Comparison of ENCODE assay signal across 19 cellular contexts in genomic region chr17:46883871-46884270, GRCh38. TPM values are rescaled to one million over a fixed set of nuclear protein-coding genes. Genes with fewer than 3 reads are reported as not detected.
A peak's percentile ranks its signal among the peaks of the same experiment; 100 is the strongest.
DNase-seq lines count a peak whose midpoint lies in the region; ATAC-seq, FAIRE-seq and TF ChIP-seq lines count a peak whose summit lies in the region.
"Had no signal": no experiment of that assay in that cellular context is flagged by ENCODE, and none has a peak within 500 bp of the region (broad histone marks: within the 10 kb centered on the region; RNA-seq: fewer than 3 reads in every experiment).

No MANE protein-coding gene starts in this region.

- H3K79me2 ChIP-seq in H1 (ENCODE audit: control insufficient read depth in 1 of 2, insufficient read depth in 2 of 2, low read length in 2 of 2) (no peaks in the 10 kb centered on the region), neural cell (replicated peaks; ENCODE audit: insufficient read depth, low read length) (no peaks in the 10 kb centered on the region)

- no peak overlapping the region for H3K14ac ChIP-seq in H1 (ENCODE audit: insufficient read length)

- peaks cover 9% of the 10 kb centered on the region for H3K27me3 Mint-ChIP-seq in activated naive CD8-positive, alpha-beta T cell treated with anti-CD3 and anti-CD28 coated beads for 36 hours
- peaks cover 4 to 10% of the 10 kb centered on the region in 2 donors for H3K27me3 Mint-ChIP-seq in T-cell

- no peak overlapping the region for H3K4me2 ChIP-seq in H1 (ENCODE audit: insufficient read depth in 1 of 2, low read depth in 2 of 2, low read length in 2 of 2)
- H3K4me2 ChIP-seq in neural cell (ENCODE audit: low read length), result no peak overlapping the region

- no peak overlapping the region for H3K18ac ChIP-seq in H1 (ENCODE audit: extremely low read depth, low read length)

- no peak overlapping the region for H3K4me3 Mint-ChIP-seq in activated naive CD8-positive, alpha-beta T cell treated with anti-CD3 and anti-CD28 coated beads for 36 hours
- H3K4me3 Mint-ChIP-seq in T-cell, result no peak overlapping the region
- H3K4me3 Mint-ChIP-seq: CD4-positive, alpha-beta memory T cell had no signal

- no peaks in the 10 kb centered on the region for H3K23me2 ChIP-seq in H1 (ENCODE audit: low read depth, low read length)

- H3K9me3 ChIP-seq in H1 (ENCODE audit: insufficient read depth in 2 of 2, low read depth in 1 of 2, low read length in 1 of 2) (no peaks in the 10 kb centered on the region), neural cell (ENCODE audit: low read length) (no peaks in the 10 kb centered on the region)
- H3K9me3 ChIP-seq: BE2C had no signal

- TF ChIP-seq EP300 in H1 (IDR thresholded peaks at IDR 0.05; ENCODE audit: borderline replicate concordance in 1 of 2, low read depth in 2 of 2, low read length in 2 of 2) (no peak), neural cell (conservative IDR thresholded peaks at IDR 0.05; ENCODE audit: poor library complexity, severe bottlenecking) (no peak)

- ATAC-seq in HG03139 (IDR thresholded peaks at IDR 0.05; ENCODE audit: unreplicated experiment), result no peak
- no peak for ATAC-seq in T-cell (replicated peaks in 1 of 4)
- ATAC-seq: GM12878, HCT116 had no signal

- no peak overlapping the region for H2BK5ac ChIP-seq in H1 (ENCODE audit: low read depth, low read length)

- no peak overlapping the region for H2BK15ac ChIP-seq in H1 (ENCODE audit: low read length)

- no peaks in the 10 kb centered on the region for H3K4me1 Mint-ChIP-seq in activated naive CD8-positive, alpha-beta T cell treated with anti-CD3 and anti-CD28 coated beads for 36 hours
- no peaks in the 10 kb centered on the region for H3K4me1 Mint-ChIP-seq in T-cell
- H3K4me1 Mint-ChIP-seq: CD4-positive, alpha-beta memory T cell had no signal

- CTCF ChIA-PET in H1 (lab: Charles Lee; ENCODE audit: partially characterized antibody), result interaction anchor here (0.7 to 4.3 kb wide), 4 partner anchors 8 to 39 kb away, joined by 3 to 41 read pairs (median 3); no protein-coding TSS in a partner anchor
- CTCF ChIA-PET in T-cell (lab: Charles Lee), result no interaction called here

- no peak overlapping the region for H3K56ac ChIP-seq in H1 (replicated peaks; ENCODE audit: insufficient read length, low read depth, low read length)

- H4K8ac ChIP-seq in H1 (ENCODE audit: extremely low read depth, insufficient read depth, low read length), result peak overlapping the region; percentile 18; the same call in 1 of the 2 replicates

- no peak for TF ChIP-seq RAD21 in H1 (IDR thresholded peaks at IDR 0.05 in 1 of 2, conservative IDR thresholded peaks at IDR 0.05 in 1 of 2; ENCODE audit: low read depth in 2 of 2, low read length in 2 of 2)
- no peak for TF ChIP-seq RAD21 in neural cell (conservative IDR thresholded peaks at IDR 0.05)

- H3K36me3 ChIP-seq in H1 (ENCODE audit: control insufficient read depth in 2 of 4, insufficient read depth in 4 of 4, low read length in 3 of 4) (no peaks in the 10 kb centered on the region), neural cell (ENCODE audit: insufficient read depth, low read length) (no peaks in the 10 kb centered on the region)
- H3K36me3 ChIP-seq: BE2C had no signal

- no peak overlapping the region for H2AFZ ChIP-seq in H1 (ENCODE audit: low read length)
- no peak overlapping the region for H2AFZ ChIP-seq in neural cell (ENCODE audit: low read depth, low read length)

- no peak for TF ChIP-seq POLR2A in H1 (IDR thresholded peaks at IDR 0.05; ENCODE audit: control extremely low read depth in 1 of 2, low read depth in 2 of 2, low read length in 2 of 2)

- no peak overlapping the region for H3K4ac ChIP-seq in H1 (replicated peaks; ENCODE audit: insufficient read length, low read depth, low read length)

- no peak for FAIRE-seq in H1 (lab: Jason Lieb, UNC)
- FAIRE-seq: GM12878, GM18507, H54 had no signal

- H2BK120ac ChIP-seq in H1 (replicated peaks; ENCODE audit: low read depth, low read length), result no peak overlapping the region

- H4K20me1 ChIP-seq in H1 (replicated peaks in 1 of 2; ENCODE audit: control insufficient read depth in 1 of 2, insufficient read depth in 2 of 2, low read length in 2 of 2) (no peaks in the 10 kb centered on the region), neural cell (ENCODE audit: insufficient read depth) (no peaks in the 10 kb centered on the region)

- peak; percentile 39 for DNase-seq in NCI-H82 (lab: John Stamatoyannopoulos, UW)
- DNase-seq in NCI-H82 treated with DMSO at 0.1 percent for 48 hours (lab: John Stamatoyannopoulos, UW; ENCODE audit: unreplicated experiment), result no peak
- no peak for DNase-seq in H1 (ENCODE audit: low read depth in 1 of 2, low spot score in 2 of 2)
- DNase-seq in retina, result peak; percentile 30
- DNase-seq in activated naive CD8-positive, alpha-beta T cell treated with anti-CD3 and anti-CD28 coated beads for 36 hours, result no peak
- no peak for DNase-seq in T-cell
- DNase-seq: ACHN; BE2C; CD4-positive, alpha-beta memory T cell; DMS79 had no signal

- H4K91ac ChIP-seq in H1 (replicated peaks; ENCODE audit: insufficient read length, low read length), result no peak overlapping the region

- H3K36me3 Mint-ChIP-seq in activated naive CD8-positive, alpha-beta T cell treated with anti-CD3 and anti-CD28 coated beads for 36 hours, result no peaks in the 10 kb centered on the region
- H3K36me3 Mint-ChIP-seq in T-cell, result no peaks in the 10 kb centered on the region
- H3K36me3 Mint-ChIP-seq: CD4-positive, alpha-beta memory T cell had no signal

- H3F3A ChIP-seq in neural cell (ENCODE audit: insufficient read depth, low read length, poor library complexity, severe bottlenecking), result no peaks in the 10 kb centered on the region

- POLR2A ChIA-PET in H1 (lab: Charles Lee; ENCODE audit: partially characterized antibody) (no interaction called here), T-cell (lab: Charles Lee) (no interaction called here)

- TF ChIP-seq CTCF in H1 (IDR thresholded peaks at IDR 0.05; ENCODE audit: control extremely low read depth in 1 of 3, insufficient read depth in 1 of 3, low read depth in 1 of 3, low read length in 3 of 3) (no peak), neural cell (IDR thresholded peaks at IDR 0.05; ENCODE audit: poor library complexity, severe bottlenecking) (no peak)

- no peaks in the 10 kb centered on the region for H3K9me2 ChIP-seq in neural cell (ENCODE audit: insufficient read depth, low read length)

- no peak overlapping the region for H3K27ac ChIP-seq in H1 (ENCODE audit: low read depth, low read length)
- H3K27ac ChIP-seq in neural cell (ENCODE audit: low read length), result peak overlapping the region; percentile 45
- H3K27ac ChIP-seq: C4-2B had no signal

- H4K5ac ChIP-seq in H1 (ENCODE audit: insufficient read length, low read depth, low read length), result no peak overlapping the region

- H2BK12ac ChIP-seq in H1 (ENCODE audit: low read depth, low read length), result no peak overlapping the region

- WGBS in H1 (ENCODE audit: extremely low coverage in 1 of 2, insufficient coverage in 1 of 2, insufficient read length in 1 of 2, insufficient replicate concordance in 2 of 2, low coverage in 1 of 2, low lambda C conversion rate in 2 of 2, missing lambda C conversion rate in 1 of 2), 2 experiments, result 95% methylated on average over 12 of the region's 14 CpGs; no CpG with 5 or more reads in 1 of the 2 experiments

- no peaks in the 10 kb centered on the region for H3K79me1 ChIP-seq in H1 (ENCODE audit: low read depth, low read length)

- H2AK5ac ChIP-seq in H1 (ENCODE audit: low read depth, low read length), result no peak overlapping the region

- no peak overlapping the region for H2BK20ac ChIP-seq in H1 (ENCODE audit: low read length)

- H3K27ac Mint-ChIP-seq in activated naive CD8-positive, alpha-beta T cell treated with anti-CD3 and anti-CD28 coated beads for 36 hours, result no peak overlapping the region
- H3K27ac Mint-ChIP-seq in T-cell, result no peak overlapping the region
- H3K27ac Mint-ChIP-seq: CD4-positive, alpha-beta memory T cell had no signal

- H3K9ac ChIP-seq in H1 (replicated peaks in 1 of 4; ENCODE audit: extremely low read depth in 1 of 4, low read depth in 3 of 4, low read length in 3 of 4) (no peak overlapping the region), neural cell (ENCODE audit: low read length) (peak overlapping the region; percentile 38)

- H3K4me3 ChIP-seq in H1 (ENCODE audit: extremely low read depth in 1 of 4, insufficient read depth in 2 of 4, low read depth in 3 of 4, low read length in 4 of 4) (no peak overlapping the region), neural cell (ENCODE audit: low read length) (peak overlapping the region; percentile 33)
- H3K4me3 ChIP-seq: GM12878 had no signal

- H3K27me3 ChIP-seq in H1 (replicated peaks in 1 of 4; ENCODE audit: control insufficient read depth in 3 of 4, extremely low read depth in 1 of 4, insufficient read depth in 3 of 4, low read length in 3 of 4) (no peaks in the 10 kb centered on the region), neural cell (ENCODE audit: insufficient read depth, low read depth, low read length) (no peaks in the 10 kb centered on the region)
- H3K27me3 ChIP-seq: BE2C had no signal

- H3K9me3 Mint-ChIP-seq in activated naive CD8-positive, alpha-beta T cell treated with anti-CD3 and anti-CD28 coated beads for 36 hours, result no peaks in the 10 kb centered on the region
- H3K9me3 Mint-ChIP-seq in T-cell, result no peaks in the 10 kb centered on the region
- H3K9me3 Mint-ChIP-seq: CD4-positive, alpha-beta memory T cell had no signal

- H3K4me1 ChIP-seq in H1 (replicated peaks in 1 of 4; ENCODE audit: control insufficient read depth in 3 of 4, insufficient read depth in 4 of 4, low read length in 3 of 4), result no peaks in the 10 kb centered on the region
- H3K4me1 ChIP-seq: BE2C had no signal

- no peak overlapping the region for H3K23ac ChIP-seq in H1 (ENCODE audit: insufficient read length)

RNA-seq across cellular contexts. Expression of gene WNT9B, which starts 32.5 kb away (rescaled TPM):
- not detected in 2 replicates for total RNA-seq in H1 (2021; fragmentation: NEBNext Ultra II Directional; extraction: Animal tissue kit (Norgen Biotek cat#: 25700))
- 0.21 and 0.35 TPM in 2 replicates for polyA plus RNA-seq in H1 (2011; rRNA removed)
- polyA plus RNA-seq in H1 (2011; cell fraction: cytosol; rRNA removed), result 0.09 TPM
- 0.10 TPM for polyA plus RNA-seq in H1 (2011; cell fraction: nucleus; rRNA removed)
- 0.13 to 0.15 TPM in 2 of 4 replicates, not detected in the others for polyA plus RNA-seq in H1 (2012, experiment 1 of 2)
- polyA plus RNA-seq in H1 (2012, experiment 2 of 2), result not detected
- polyA plus RNA-seq in H1 (2013, experiment 1 of 2), result 0.16 TPM
- 0.11 TPM for polyA plus RNA-seq in H1 (2013, experiment 2 of 2)
- 0.12 and 0.47 TPM in 2 replicates for polyA minus RNA-seq in H1 (2011; rRNA and poly(A)+ RNA removed)
- polyA minus RNA-seq in H1 (2011; cell fraction: cytosol; rRNA and poly(A)+ RNA removed), result not detected
- not detected for polyA minus RNA-seq in H1 (2011; cell fraction: nucleus; rRNA and poly(A)+ RNA removed)
- not detected in 2 replicates for polyA plus RNA-seq in neural cell
- not detected in 2 replicates for polyA minus RNA-seq in neural cell
- total RNA-seq in activated naive CD8-positive, alpha-beta T cell treated with anti-CD3 and anti-CD28 coated beads for 36 hours, result not detected
- not detected for total RNA-seq in T-cell
- total RNA-seq: A172; CD4-positive, alpha-beta memory T cell; G401; GM12878 had no signal
- polyA plus RNA-seq: CD4-positive, alpha-beta memory T cell; GM12878 had no signal

RNA-seq across cellular contexts. Expression of gene GOSR2, which starts 39.1 kb away (rescaled TPM):
- total RNA-seq in H1 (2021; fragmentation: NEBNext Ultra II Directional; extraction: Animal tissue kit (Norgen Biotek cat#: 25700)), result 31.7 and 36.2 TPM in 2 replicates
- 25.8 and 28.2 TPM in 2 replicates for polyA plus RNA-seq in H1 (2011; rRNA removed)
- polyA plus RNA-seq in H1 (2011; cell fraction: cytosol; rRNA removed), result 33.5 TPM
- 34.8 TPM for polyA plus RNA-seq in H1 (2011; cell fraction: nucleus; rRNA removed)
- 25.9 to 27.6 TPM (median 26.6 TPM) in 4 replicates for polyA plus RNA-seq in H1 (2012, experiment 1 of 2)
- 13.7 TPM for polyA plus RNA-seq in H1 (2012, experiment 2 of 2)
- 19.4 TPM for polyA plus RNA-seq in H1 (2013, experiment 1 of 2)
- polyA plus RNA-seq in H1 (2013, experiment 2 of 2), result 19.0 TPM
- polyA minus RNA-seq in H1 (2011; rRNA and poly(A)+ RNA removed), result 57.6 and 66.2 TPM in 2 replicates
- 22.8 TPM for polyA minus RNA-seq in H1 (2011; cell fraction: cytosol; rRNA and poly(A)+ RNA removed)
- 73.5 TPM for polyA minus RNA-seq in H1 (2011; cell fraction: nucleus; rRNA and poly(A)+ RNA removed)
- 41.4 and 47.5 TPM in 2 replicates for polyA plus RNA-seq in neural cell
- 66.5 and 70.7 TPM in 2 replicates for polyA minus RNA-seq in neural cell
- total RNA-seq in activated naive CD8-positive, alpha-beta T cell treated with anti-CD3 and anti-CD28 coated beads for 36 hours, result 10 to 100 TPM; 46.2 to 49.5 TPM
- 10 to 100 TPM; 60.3 to 80.2 (median 74.1) TPM for total RNA-seq in T-cell

Comparison
In these comparisons a context has a peak if more than half of its experiments do, and no peak if none do; other contexts are left out.
1. DNase-seq: peak in NCI-H82 (single experiment) and retina (single experiment); none in NCI-H82 treated with DMSO at 0.1 percent for 48 hours (single experiment), H1 (0 of 2), activated naive CD8-positive, alpha-beta T cell treated with anti-CD3 and anti-CD28 coated beads for 36 hours (single experiment) and T-cell (0 of 34).